Comparison of ENCODE assay signal across 8 cellular contexts in genomic region chr10:101067356-101068083, GRCh38. TPM values are rescaled to one million over a fixed set of nuclear protein-coding genes. Genes with fewer than 3 reads are reported as not detected.
DNase-seq lines count a peak whose midpoint lies in the region; ATAC-seq and TF ChIP-seq lines count a peak whose summit lies in the region.

No MANE protein-coding gene starts in this region.

- no peaks in the 10 kb centered on the region for H3K9me2 ChIP-seq in Karpas-422 (replicated peaks; ENCODE audit: insufficient read depth, low read length)

- H3K4me3 ChIP-seq in Karpas-422 (ENCODE audit: low read length), result peak overlapping the region; percentile 80
- H3K4me3 ChIP-seq in SJCRH30, result peak overlapping the region; percentile 60
- H3K4me3 ChIP-seq in suprapubic skin, result peak overlapping the region; percentile 57

- H3K4me2 ChIP-seq in Karpas-422 (ENCODE audit: low read depth, low read length, poor library complexity, severe bottlenecking), result peak overlapping the region; percentile 81

- H4K20me1 ChIP-seq in Karpas-422 (ENCODE audit: insufficient read depth, low read depth, low read length), result no peaks in the 10 kb centered on the region

- under 1% methylated on average over 33 of the region's 43 CpGs for WGBS in suprapubic skin

- no peak overlapping the region for H2AFZ ChIP-seq in Karpas-422 (ENCODE audit: low read length)

- no peaks in the 10 kb centered on the region for H3K27me3 ChIP-seq in Karpas-422 (ENCODE audit: low read length)
- peaks cover 7% of the 10 kb centered on the region; the same call in 1 of the 2 replicates for H3K27me3 ChIP-seq in SJCRH30
- peaks cover 24% of the 10 kb centered on the region for H3K27me3 ChIP-seq in suprapubic skin

- H3K27ac ChIP-seq in Karpas-422 (ENCODE audit: low read length) (peak overlapping the region; percentile 98), SJCRH30 (peak overlapping the region; percentile 13; the same call in 1 of the 2 replicates), suprapubic skin (peak overlapping the region; percentile 5)

- peak; percentile 80 to 88 for TF ChIP-seq CTCF in suprapubic skin (IDR thresholded peaks at IDR 0.05)

- TF ChIP-seq POLR2A in suprapubic skin (IDR thresholded peaks at IDR 0.05), result no peak

- H3K9ac ChIP-seq in Karpas-422 (ENCODE audit: low read length), result peak overlapping the region; percentile 88

- H3K36me3 ChIP-seq in Karpas-422 (ENCODE audit: insufficient read depth, low read length), result no peaks in the 10 kb centered on the region
- H3K36me3 ChIP-seq in SJCRH30, result no peaks in the 10 kb centered on the region
- H3K36me3 ChIP-seq in suprapubic skin, result no peaks in the 10 kb centered on the region

- H3K4me1 ChIP-seq in Karpas-422 (ENCODE audit: low read length), result peaks cover 90% of the 10 kb centered on the region
- H3K4me1 ChIP-seq in SJCRH30, result peaks cover 12% of the 10 kb centered on the region; the same call in 1 of the 2 replicates
- H3K4me1 ChIP-seq in suprapubic skin, result peaks cover 46% of the 10 kb centered on the region

- no peak for TF ChIP-seq EP300 in suprapubic skin (IDR thresholded peaks at IDR 0.05)

- peaks cover 13% of the 10 kb centered on the region for H3K79me2 ChIP-seq in Karpas-422 (ENCODE audit: low read length)

- peak; percentile 63 for DNase-seq in 8988T
- DNase-seq in Karpas-422, result peak; percentile 97
- peak; percentile 91 to 97 for DNase-seq in SJCRH30
- DNase-seq in activated naive CD4-positive, alpha-beta T cell treated with Interleukin-2 at 50 U/mL for 16 hours, result peak; percentile 81
- peak; percentile 79 for DNase-seq in germinal center (ENCODE audit: low spot score)
- peak in 50 of 56 donors; percentile 6 to 83 (median 46) for DNase-seq in nucleus accumbens (lab: John Stamatoyannopoulos, UW)
- DNase-seq in suprapubic skin (ENCODE audit: low spot score in 2 of 2), result peak; percentile 85 to 87

- H3K9me3 ChIP-seq in Karpas-422 (ENCODE audit: low read length), result no peaks in the 10 kb centered on the region
- H3K9me3 ChIP-seq in SJCRH30 (replicated peaks), result no peaks in the 10 kb centered on the region
- H3K9me3 ChIP-seq in suprapubic skin, result no peaks in the 10 kb centered on the region

- ATAC-seq in GM18502 (IDR thresholded peaks at IDR 0.05; ENCODE audit: poor library complexity, unreplicated experiment), result peak; percentile 65

RNA-seq across cellular contexts. Expression of gene KAZALD1, which starts 5.7 kb away (rescaled TPM):
- 21.5 and 50.1 TPM in 2 replicates for total RNA-seq in Karpas-422 (2014; rRNA removed; shearing (Covaris generic); ENCODE audit: low replicate concordance)
- 55.7 and 58.1 TPM in 2 replicates for total RNA-seq in SJCRH30 (2014; rRNA removed; shearing (Covaris generic))
- total RNA-seq in suprapubic skin, result 1 to 10 TPM; 1.6 to 4.2 (median 2.5) TPM

RNA-seq across cellular contexts. Expression of gene SFXN3, which starts 36.5 kb away (rescaled TPM):
- 8.5 and 13.6 TPM in 2 replicates for total RNA-seq in Karpas-422 (2014; rRNA removed; shearing (Covaris generic); ENCODE audit: low replicate concordance)
- 14.3 and 15.3 TPM in 2 replicates for total RNA-seq in SJCRH30 (2014; rRNA removed; shearing (Covaris generic))
- 100 to 1,000 TPM in 1 of 4 donors, 10 to 100 TPM in 3; 57.6 to 296 (median 74.3) TPM for total RNA-seq in suprapubic skin

RNA-seq across cellular contexts. Expression of gene PDZD7, which starts 36.6 kb away (rescaled TPM):
- 2.6 and 3.0 TPM in 2 replicates for total RNA-seq in Karpas-422 (2014; rRNA removed; shearing (Covaris generic); ENCODE audit: low replicate concordance)
- total RNA-seq in SJCRH30 (2014; rRNA removed; shearing (Covaris generic)), result 0.25 and 0.89 TPM in 2 replicates
- 1 to 10 TPM; 1.2 to 6.0 (median 1.8) TPM for total RNA-seq in suprapubic skin

Comparison
In these comparisons a context has a peak if more than half of its experiments do, and no peak if none do; other contexts are left out.
1. Peak in every context shown above with its lines: DNase-seq, ATAC-seq, H3K4me3 ChIP-seq and H3K27ac ChIP-seq.
2. DNase-seq: peak in every context shown above with its lines; median percentile 97 in Karpas-422; 94 in SJCRH30; 86 in suprapubic skin; 81 in activated naive CD4-positive, alpha-beta T cell treated with Interleukin-2 at 50 U/mL for 16 hours; 79 in germinal center; 63 in 8988T; 46 in nucleus accumbens.
3. H3K27ac ChIP-seq: peak in every context shown above with its lines; median percentile 98 in Karpas-422; 13 in SJCRH30; 5 in suprapubic skin.